ENCODE assay signal across 1 cellular context in genomic region chr3:62057339-62058047, GRCh38.
TF ChIP-seq lines count a peak whose summit lies in the region.

No MANE protein-coding gene starts in this region.

TF ChIP-seq in HepG2, 621 proteins besides CTCF, POLR2A, EP300 and RAD21 (continued from another document and continues in another):
- no peak for TF ChIP-seq ZNF512B (CRISPR knock-in tag; IDR thresholded peaks at IDR 0.05; ENCODE audit: borderline replicate concordance)
- TF ChIP-seq TARDBP (CRISPR knock-in tag; IDR thresholded peaks at IDR 0.05), result 0 out of 2 replicates have a peak, but pooled peaks have one; percentile 23
- TF ChIP-seq ARID4A (CRISPR knock-in tag; IDR thresholded peaks at IDR 0.05; ENCODE audit: borderline replicate concordance), result no peak
- TF ChIP-seq ZNF720 (CRISPR knock-in tag; IDR thresholded peaks at IDR 0.05), result no peak
- TF ChIP-seq HNF4A (CRISPR knock-in tag; IDR thresholded peaks at IDR 0.05), result peak; percentile 81
- TF ChIP-seq, protein P1, sequence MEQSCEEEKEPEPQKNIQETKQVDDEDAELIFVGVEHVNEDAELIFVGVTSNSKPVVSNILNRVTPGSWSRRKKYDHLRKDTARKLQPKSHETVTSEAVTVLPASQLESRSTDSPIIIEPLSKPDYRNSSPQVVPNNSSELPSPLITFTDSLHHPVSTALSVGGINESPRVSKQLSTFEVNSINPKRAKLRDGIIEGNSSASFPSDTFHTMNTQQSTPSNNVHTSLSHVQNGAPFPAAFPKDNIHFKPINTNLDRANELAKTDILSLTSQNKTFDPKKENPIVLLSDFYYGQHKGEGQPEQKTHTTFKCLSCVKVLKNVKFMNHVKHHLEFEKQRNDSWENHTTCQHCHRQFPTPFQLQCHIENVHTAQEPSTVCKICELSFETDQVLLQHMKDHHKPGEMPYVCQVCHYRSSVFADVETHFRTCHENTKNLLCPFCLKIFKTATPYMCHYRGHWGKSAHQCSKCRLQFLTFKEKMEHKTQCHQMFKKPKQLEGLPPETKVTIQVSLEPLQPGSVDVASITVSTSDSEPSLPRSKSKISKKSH (CRISPR knock-in tag; IDR thresholded peaks at IDR 0.05; ENCODE audit: borderline replicate concordance), result no peak
- 0 out of 2 replicates have a peak, but pooled peaks have one; percentile 33 for TF ChIP-seq MIXL1 (CRISPR knock-in tag; IDR thresholded peaks at IDR 0.05)
- no peak for TF ChIP-seq ZNF274 (CRISPR knock-in tag; IDR thresholded peaks at IDR 0.05)
- TF ChIP-seq NFKB2 (CRISPR knock-in tag; IDR thresholded peaks at IDR 0.05; ENCODE audit: borderline replicate concordance), result no peak
- TF ChIP-seq, protein P2, sequence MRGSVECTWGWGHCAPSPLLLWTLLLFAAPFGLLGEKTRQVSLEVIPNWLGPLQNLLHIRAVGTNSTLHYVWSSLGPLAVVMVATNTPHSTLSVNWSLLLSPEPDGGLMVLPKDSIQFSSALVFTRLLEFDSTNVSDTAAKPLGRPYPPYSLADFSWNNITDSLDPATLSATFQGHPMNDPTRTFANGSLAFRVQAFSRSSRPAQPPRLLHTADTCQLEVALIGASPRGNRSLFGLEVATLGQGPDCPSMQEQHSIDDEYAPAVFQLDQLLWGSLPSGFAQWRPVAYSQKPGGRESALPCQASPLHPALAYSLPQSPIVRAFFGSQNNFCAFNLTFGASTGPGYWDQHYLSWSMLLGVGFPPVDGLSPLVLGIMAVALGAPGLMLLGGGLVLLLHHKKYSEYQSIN (CRISPR knock-in tag; IDR thresholded peaks at IDR 0.05; ENCODE audit: borderline replicate concordance), result no peak
- TF ChIP-seq, protein P3, sequence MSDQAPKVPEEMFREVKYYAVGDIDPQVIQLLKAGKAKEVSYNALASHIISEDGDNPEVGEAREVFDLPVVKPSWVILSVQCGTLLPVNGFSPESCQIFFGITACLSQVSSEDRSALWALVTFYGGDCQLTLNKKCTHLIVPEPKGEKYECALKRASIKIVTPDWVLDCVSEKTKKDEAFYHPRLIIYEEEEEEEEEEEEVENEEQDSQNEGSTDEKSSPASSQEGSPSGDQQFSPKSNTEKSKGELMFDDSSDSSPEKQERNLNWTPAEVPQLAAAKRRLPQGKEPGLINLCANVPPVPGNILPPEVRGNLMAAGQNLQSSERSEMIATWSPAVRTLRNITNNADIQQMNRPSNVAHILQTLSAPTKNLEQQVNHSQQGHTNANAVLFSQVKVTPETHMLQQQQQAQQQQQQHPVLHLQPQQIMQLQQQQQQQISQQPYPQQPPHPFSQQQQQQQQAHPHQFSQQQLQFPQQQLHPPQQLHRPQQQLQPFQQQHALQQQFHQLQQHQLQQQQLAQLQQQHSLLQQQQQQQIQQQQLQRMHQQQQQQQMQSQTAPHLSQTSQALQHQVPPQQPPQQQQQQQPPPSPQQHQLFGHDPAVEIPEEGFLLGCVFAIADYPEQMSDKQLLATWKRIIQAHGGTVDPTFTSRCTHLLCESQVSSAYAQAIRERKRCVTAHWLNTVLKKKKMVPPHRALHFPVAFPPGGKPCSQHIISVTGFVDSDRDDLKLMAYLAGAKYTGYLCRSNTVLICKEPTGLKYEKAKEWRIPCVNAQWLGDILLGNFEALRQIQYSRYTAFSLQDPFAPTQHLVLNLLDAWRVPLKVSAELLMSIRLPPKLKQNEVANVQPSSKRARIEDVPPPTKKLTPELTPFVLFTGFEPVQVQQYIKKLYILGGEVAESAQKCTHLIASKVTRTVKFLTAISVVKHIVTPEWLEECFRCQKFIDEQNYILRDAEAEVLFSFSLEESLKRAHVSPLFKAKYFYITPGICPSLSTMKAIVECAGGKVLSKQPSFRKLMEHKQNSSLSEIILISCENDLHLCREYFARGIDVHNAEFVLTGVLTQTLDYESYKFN (CRISPR knock-in tag; conservative IDR thresholded peaks at IDR 0.05), result peak; percentile 65
- TF ChIP-seq ZNF615 (CRISPR knock-in tag; IDR thresholded peaks at IDR 0.05; ENCODE audit: borderline replicate concordance), result no peak
- 0 out of 2 replicates have a peak, but pooled peaks have one; percentile 31 for TF ChIP-seq CHD4 (IDR thresholded peaks at IDR 0.05; ENCODE audit: borderline replicate concordance, low read length)
- no peak for TF ChIP-seq FLYWCH1 (CRISPR knock-in tag; IDR thresholded peaks at IDR 0.05)
- no peak for TF ChIP-seq ZNF639 (CRISPR knock-in tag; conservative IDR thresholded peaks at IDR 0.05)
- TF ChIP-seq ZNF318 (CRISPR knock-in tag; IDR thresholded peaks at IDR 0.05), result no peak
- TF ChIP-seq SIN3B (IDR thresholded peaks at IDR 0.05; ENCODE audit: low read length), result no peak
- TF ChIP-seq BRCA1 (CRISPR knock-in tag; IDR thresholded peaks at IDR 0.05), result no peak
- TF ChIP-seq ARID5B (CRISPR knock-in tag; IDR thresholded peaks at IDR 0.05), result peak; percentile 71
- TF ChIP-seq ZNF776 (CRISPR knock-in tag; IDR thresholded peaks at IDR 0.05), result no peak
- no peak for TF ChIP-seq JUNB (CRISPR knock-in tag; IDR thresholded peaks at IDR 0.05; ENCODE audit: borderline replicate concordance)
- no peak for TF ChIP-seq ZNF282 (IDR thresholded peaks at IDR 0.05; ENCODE audit: partially characterized antibody)
- TF ChIP-seq TBL1XR1 (IDR thresholded peaks at IDR 0.05; ENCODE audit: borderline replicate concordance, low read length, partially characterized antibody), result no peak
